Comparison of ENCODE assay signal across 9 cellular contexts in genomic region chr10:45418417-45418858, GRCh38. TPM values are rescaled to one million over a fixed set of nuclear protein-coding genes. Genes with fewer than 3 reads are reported as not detected.
DNase-seq lines count a peak whose midpoint lies in the region; ATAC-seq and TF ChIP-seq lines count a peak whose summit lies in the region.
"Had no signal": no experiment of that assay in that cellular context is flagged by ENCODE, and none has a peak within 500 bp of the region (broad histone marks: within the 10 kb centered on the region; RNA-seq: fewer than 3 reads in every experiment).

No MANE protein-coding gene starts in this region.

- H3K4me1 ChIP-seq in BLaER1 treated with 17β-estradiol and CSF1 and Interleukin-3, amounts not matched to agents 10 nM and 100 nM = peaks cover 56 to 77% (median 72%) of the 10 kb centered on the region in 10 experiments
- peaks cover 31% of the 10 kb centered on the region for H3K4me1 ChIP-seq in MM.1S (ENCODE audit: low read length)
- H3K4me1 ChIP-seq in effector memory CD4-positive, alpha-beta T cell (ENCODE audit: control insufficient read depth, insufficient read depth, low read length, poor library complexity, severe bottlenecking) = peaks cover 54% of the 10 kb centered on the region

- H3K9me2 ChIP-seq in MM.1S (replicated peaks; ENCODE audit: insufficient read depth, low read length) = no peaks in the 10 kb centered on the region

- H4K20me1 ChIP-seq in BLaER1 treated with 17β-estradiol and CSF1 and Interleukin-3, amounts not matched to agents 10 nM and 100 nM = no peaks in the 10 kb centered on the region
- H4K20me1 ChIP-seq in MM.1S (ENCODE audit: insufficient read depth, low read length) = no peaks in the 10 kb centered on the region

- peaks cover 20% of the 10 kb centered on the region for H3K4me1 Mint-ChIP-seq in neural crest cell

- peaks cover 2% of the 10 kb centered on the region for H3K9me3 Mint-ChIP-seq in neural crest cell

- H3K36me3 Mint-ChIP-seq in neural crest cell (ENCODE audit: low read depth) = no peaks in the 10 kb centered on the region

- peak overlapping the region; percentile 54 to 75 (median 68) for H3K4me3 ChIP-seq in BLaER1 treated with 17β-estradiol and CSF1 and Interleukin-3, amounts not matched to agents 10 nM and 100 nM
- H3K4me3 ChIP-seq in MM.1S (ENCODE audit: low read length) = peak overlapping the region; percentile 98
- peak overlapping the region; percentile 78 for H3K4me3 ChIP-seq in effector memory CD4-positive, alpha-beta T cell (ENCODE audit: insufficient read depth, low read depth, low read length, poor library complexity, severe bottlenecking)

- H3K79me2 ChIP-seq in MM.1S (ENCODE audit: low read length) = peaks cover 7% of the 10 kb centered on the region

- no peak for ATAC-seq in HG02840 (IDR thresholded peaks at IDR 0.05; ENCODE audit: low FRiP score, unreplicated experiment)

- H2AFZ ChIP-seq in MM.1S (ENCODE audit: low read length) = peak overlapping the region; percentile 72

- DNase-seq in MM.1S (no peak), neural crest cell (ENCODE audit: low read depth, low spot score) (no peak), cerebellum (ENCODE audit: low spot score) (no peak), SHP77 treated with DMSO at 0.1 percent for 48 hours (lab: John Stamatoyannopoulos, UW) (no peak)
- no peak for DNase-seq in effector memory CD4-positive, alpha-beta T cell
- no peak for DNase-seq in stimulated activated CD4-positive, alpha-beta T cell treated with anti-CD3 and anti-CD28 coated beads, Interleukin-15, amount 100 ng/mL, for 24 hours
- DNase-seq: amniotic stem cell had no signal

- H3K4me3 Mint-ChIP-seq in neural crest cell = peak overlapping the region; percentile 93

- H3K27me3 ChIP-seq in BLaER1 treated with 17β-estradiol and CSF1 and Interleukin-3, amounts not matched to agents 10 nM and 100 nM = no peaks in the 10 kb centered on the region
- no peaks in the 10 kb centered on the region for H3K27me3 ChIP-seq in MM.1S (replicated peaks; ENCODE audit: insufficient read depth, low read length)
- H3K27me3 ChIP-seq in effector memory CD4-positive, alpha-beta T cell (replicated peaks; ENCODE audit: control insufficient read depth, insufficient read depth, low read length, poor library complexity, severe bottlenecking) = no peaks in the 10 kb centered on the region

- peaks cover 5 to 65% (median 42%) of the 10 kb centered on the region in 11 experiments; a peak in 18 of 22 replicates for H3K36me3 ChIP-seq in BLaER1 treated with 17β-estradiol and CSF1 and Interleukin-3, amounts not matched to agents 10 nM and 100 nM
- no peaks in the 10 kb centered on the region for H3K36me3 ChIP-seq in MM.1S (replicated peaks; ENCODE audit: insufficient read depth, low read length)
- no peaks in the 10 kb centered on the region for H3K36me3 ChIP-seq in effector memory CD4-positive, alpha-beta T cell (ENCODE audit: control insufficient read depth, insufficient read depth, low read length)

- peaks cover 34% of the 10 kb centered on the region for H3F3A ChIP-seq in MM.1S (ENCODE audit: insufficient read depth, low read length)

- peaks cover 16% of the 10 kb centered on the region for H3K27me3 Mint-ChIP-seq in neural crest cell (ENCODE audit: low read depth)

- H3K9ac ChIP-seq in BLaER1 treated with 17β-estradiol and CSF1 and Interleukin-3, amounts not matched to agents 10 nM and 100 nM = peak overlapping the region; percentile 88 to 100 (median 98)
- H3K9ac ChIP-seq in MM.1S (ENCODE audit: low read length) = peak overlapping the region; percentile 100

- peak overlapping the region; percentile 94 to 100 (median 99) for H3K27ac ChIP-seq in BLaER1 treated with 17β-estradiol and CSF1 and Interleukin-3, amounts not matched to agents 10 nM and 100 nM
- H3K27ac ChIP-seq in MM.1S (ENCODE audit: low read length) = peak overlapping the region; percentile 100; the same call in 1 of the 2 replicates
- peak overlapping the region; percentile 86 for H3K27ac ChIP-seq in effector memory CD4-positive, alpha-beta T cell (ENCODE audit: insufficient read depth, low read length, poor library complexity, severe bottlenecking)

- H3K9me3 ChIP-seq in BLaER1 treated with 17β-estradiol and CSF1 and Interleukin-3, amounts not matched to agents 10 nM and 100 nM (replicated peaks in 1 of 11) = peaks cover 0 to 12% (median 4%) of the 10 kb centered on the region in 11 experiments; a peak in 7 of 22 replicates
- H3K9me3 ChIP-seq in MM.1S (replicated peaks; ENCODE audit: insufficient read depth, low read length) = no peaks in the 10 kb centered on the region
- no peaks in the 10 kb centered on the region for H3K9me3 ChIP-seq in effector memory CD4-positive, alpha-beta T cell (ENCODE audit: control insufficient read depth, low read length)

- H3K27ac Mint-ChIP-seq in neural crest cell (ENCODE audit: unreplicated experiment) = peak overlapping the region; percentile 84

- TF ChIP-seq CTCF in MM.1S (IDR thresholded peaks at IDR 0.05; ENCODE audit: low read length) = no peak
- TF ChIP-seq CTCF in neural crest cell (conservative IDR thresholded peaks at IDR 0.05) = no peak

- peak overlapping the region; percentile 89 to 99 (median 94) for H3K4me2 ChIP-seq in BLaER1 treated with 17β-estradiol and CSF1 and Interleukin-3, amounts not matched to agents 10 nM and 100 nM
- H3K4me2 ChIP-seq in MM.1S (ENCODE audit: low read depth, low read length) = peak overlapping the region; percentile 93

RNA-seq across cellular contexts. Expression of gene ALOX5, which starts 44.4 kb away (rescaled TPM):
- total RNA-seq in neural crest cell = not detected in 2 replicates
- 2.0 TPM for total RNA-seq in cerebellum
